11 cellular contexts compared by ENCODE assay signal in the genomic region with DNA sequence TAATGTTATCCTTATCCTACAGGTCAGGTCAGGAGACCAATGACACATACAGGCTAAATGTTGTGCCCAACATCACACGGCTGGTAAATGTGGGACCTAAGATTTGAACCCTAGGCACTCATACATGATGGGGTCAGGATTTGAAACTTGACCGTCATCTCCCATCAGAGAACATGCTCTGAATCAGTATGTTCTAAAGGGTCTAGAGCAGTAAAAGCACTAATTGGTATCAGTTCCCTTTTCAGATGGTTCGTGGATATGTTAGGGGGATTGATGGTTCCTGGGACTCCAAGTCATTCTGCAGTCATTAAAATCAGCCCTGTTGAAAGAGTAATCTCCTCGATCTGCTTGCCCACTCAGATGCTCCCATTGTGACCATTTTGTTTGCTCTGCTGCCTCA.
DNase-seq lines count a peak whose midpoint lies in the region; ATAC-seq and TF ChIP-seq lines count a peak whose summit lies in the region.
"Had no signal": no experiment of that assay in that cellular context is flagged by ENCODE, and none has a peak within 500 bp of the region (broad histone marks: within the 10 kb centered on the region; RNA-seq: fewer than 3 reads in every experiment).

No MANE protein-coding gene starts in this region.

- no peak for TF ChIP-seq CTCF in foreskin keratinocyte (conservative IDR thresholded peaks at IDR 0.05)
- no peak for TF ChIP-seq CTCF in CD8-positive, alpha-beta T cell (IDR thresholded peaks at IDR 0.05)

- H2BK120ac ChIP-seq in trophoblast cell (ENCODE audit: insufficient read depth, low read length, poor library complexity), result no peak overlapping the region

- no peak overlapping the region for H2BK5ac ChIP-seq in trophoblast cell (ENCODE audit: low read depth, low read length, poor library complexity)

- H3K27me3 Mint-ChIP-seq in CD8-positive, alpha-beta T cell (ENCODE audit: low read depth), result no peaks in the 10 kb centered on the region

- no peak overlapping the region for H4K91ac ChIP-seq in trophoblast cell (ENCODE audit: low read depth, low read length)

- no CpG with 5 or more reads among the region's 4 CpGs for WGBS in trophoblast cell (ENCODE audit: extremely low coverage, insufficient coverage, insufficient read length)

- no peak overlapping the region for H2AFZ ChIP-seq in trophoblast cell (ENCODE audit: insufficient read depth, low read length, poor library complexity)

- H3K36me3 ChIP-seq in trophoblast cell (ENCODE audit: control insufficient read depth in 1 of 2, insufficient read depth in 2 of 2, low read length in 2 of 2), result no peaks in the 10 kb centered on the region
- H3K36me3 ChIP-seq in CD8-positive, alpha-beta T cell (ENCODE audit: insufficient read depth, low read length), result no peaks in the 10 kb centered on the region

- peak overlapping the region; percentile 56 for H2BK12ac ChIP-seq in trophoblast cell (ENCODE audit: low read length)

- H3K18ac ChIP-seq in trophoblast cell (ENCODE audit: low read length), result no peak overlapping the region

- H3K27me3 ChIP-seq in trophoblast cell (ENCODE audit: insufficient read depth, low read length) (no peaks in the 10 kb centered on the region), foreskin keratinocyte (no peaks in the 10 kb centered on the region)
- no peaks in the 10 kb centered on the region for H3K27me3 ChIP-seq in CD8-positive, alpha-beta T cell (ENCODE audit: insufficient read depth, low read length)

- H4K8ac ChIP-seq in trophoblast cell (ENCODE audit: low read depth, low read length), result no peak overlapping the region

- H3K9me3 ChIP-seq in trophoblast cell (ENCODE audit: insufficient read depth, low read depth, low read length), result no peaks in the 10 kb centered on the region
- H3K9me3 ChIP-seq in CD8-positive, alpha-beta T cell (ENCODE audit: low read length), result no peaks in the 10 kb centered on the region

- ATAC-seq in GM18867 (IDR thresholded peaks at IDR 0.05; ENCODE audit: unreplicated experiment) (peak; percentile 72), GM21576 (IDR thresholded peaks at IDR 0.05; ENCODE audit: unreplicated experiment) (peak; percentile 55), HG03460 (IDR thresholded peaks at IDR 0.05; ENCODE audit: unreplicated experiment) (peak; percentile 45), foreskin keratinocyte (no peak)
- ATAC-seq in CD8-positive, alpha-beta T cell, result no peak

- no peak overlapping the region for H3K23ac ChIP-seq in trophoblast cell (ENCODE audit: low read length)

- CTCF ChIA-PET in CD8-positive, alpha-beta T cell (lab: Charles Lee), result interaction anchor here (0.7 to 5.5 kb wide), 22 partner anchors 8 to 379 kb away, joined by 3 to 60 read pairs (median 4); no protein-coding TSS in a partner anchor

- peaks cover 2% of the 10 kb centered on the region for H3K79me2 ChIP-seq in trophoblast cell (ENCODE audit: control insufficient read depth, insufficient read depth, low read length, poor library complexity)

- no peak overlapping the region for H3K4me2 ChIP-seq in trophoblast cell (ENCODE audit: low read length)
- H3K4me2 ChIP-seq: KMS-11 had no signal

- peaks cover 69% of the 10 kb centered on the region for H3K4me1 Mint-ChIP-seq in CD8-positive, alpha-beta T cell (ENCODE audit: low read depth)

- H3K9ac ChIP-seq in trophoblast cell (ENCODE audit: low read length), result no peak overlapping the region
- H3K9ac ChIP-seq: KMS-11 had no signal

- intact Hi-C loops in CD8-positive, alpha-beta T cell (cut with DNase I, micrococcal nuclease), result loop anchor here in 1 of 2 experiments (5.0 kb wide), 1 partner anchor 1011 kb away; no protein-coding TSS in a partner anchor

- peaks cover 17% of the 10 kb centered on the region for H3K79me1 ChIP-seq in trophoblast cell (ENCODE audit: low read length)

- H3K4me1 ChIP-seq in trophoblast cell (ENCODE audit: control insufficient read depth in 1 of 2, insufficient read depth in 2 of 2, low read length in 2 of 2) (peaks cover 20 to 29% of the 10 kb centered on the region in 2 experiments), foreskin keratinocyte (peaks cover 22% of the 10 kb centered on the region)
- peaks cover 20% of the 10 kb centered on the region for H3K4me1 ChIP-seq in CD8-positive, alpha-beta T cell (ENCODE audit: insufficient read depth, low read length)

- no peak overlapping the region for H3K4me3 Mint-ChIP-seq in CD8-positive, alpha-beta T cell

- H3K27ac ChIP-seq in trophoblast cell (ENCODE audit: low read depth, low read length) (no peak overlapping the region), foreskin keratinocyte (no peak overlapping the region)
- no peak overlapping the region for H3K27ac ChIP-seq in CD8-positive, alpha-beta T cell (ENCODE audit: low read depth, low read length)
- H3K27ac ChIP-seq: KMS-11 had no signal

- H3K36me3 Mint-ChIP-seq in CD8-positive, alpha-beta T cell, result peaks cover 41% of the 10 kb centered on the region

- H3K4ac ChIP-seq in trophoblast cell (ENCODE audit: low read depth, low read length), result no peak overlapping the region

- no peak overlapping the region for H3K27ac Mint-ChIP-seq in CD8-positive, alpha-beta T cell

- POLR2A ChIA-PET in CD8-positive, alpha-beta T cell (lab: Charles Lee), result no interaction called here

- DNase-seq in trophoblast cell, result no peak
- DNase-seq in AML-193 (lab: John Stamatoyannopoulos, UW), result no peak
- no peak for DNase-seq in foreskin keratinocyte
- DNase-seq in CD8-positive, alpha-beta T cell, result no peak
- DNase-seq: effector CD4-positive, alpha-beta T cell; OCI-M1; stimulated activated naive CD4-positive, alpha-beta T cell had no signal

- H2AK5ac ChIP-seq in trophoblast cell (ENCODE audit: low read length), result no peak overlapping the region

- H3K9me3 Mint-ChIP-seq in CD8-positive, alpha-beta T cell, result no peaks in the 10 kb centered on the region

- no peak overlapping the region for H3K14ac ChIP-seq in trophoblast cell (ENCODE audit: low read length)

- no peak overlapping the region for H3K4me3 ChIP-seq in trophoblast cell (ENCODE audit: low read depth, low read length)
- no peak overlapping the region for H3K4me3 ChIP-seq in CD8-positive, alpha-beta T cell (ENCODE audit: low read depth, low read length)

- H4K12ac ChIP-seq in trophoblast cell (ENCODE audit: low read depth, low read length), result no peak overlapping the region

Comparison
In these comparisons a context has a peak if more than half of its experiments do, and no peak if none do; other contexts are left out.
1. ATAC-seq: peak in GM18867 (single experiment), GM21576 (single experiment) and HG03460 (single experiment); none in foreskin keratinocyte (single experiment) and CD8-positive, alpha-beta T cell (single experiment).